27 cellular contexts compared by ENCODE assay signal in the genomic region with DNA sequence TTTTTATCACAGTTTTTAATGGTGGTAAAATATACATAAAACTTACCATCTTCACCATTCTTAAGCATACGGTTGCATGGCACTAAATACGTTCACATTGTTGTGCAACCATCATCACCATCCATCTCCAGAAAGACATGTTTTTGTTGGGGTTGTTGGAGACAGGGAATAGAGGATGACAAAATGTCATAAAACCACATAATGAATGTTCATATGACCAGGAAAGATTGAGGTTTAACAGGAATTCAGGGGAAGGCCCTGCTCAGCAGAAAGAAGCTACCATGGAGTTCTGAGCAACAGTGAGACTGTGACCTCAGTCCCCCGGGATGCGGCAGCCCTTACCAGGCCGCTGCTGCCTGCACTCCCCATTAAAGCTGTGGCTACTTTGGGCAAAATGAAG.
DNase-seq lines count a peak whose midpoint lies in the region; ATAC-seq, FAIRE-seq and TF ChIP-seq lines count a peak whose summit lies in the region.
"Had no signal": no experiment of that assay in that cellular context is flagged by ENCODE, and none has a peak within 500 bp of the region (broad histone marks: within the 10 kb centered on the region; RNA-seq: fewer than 3 reads in every experiment).

No MANE protein-coding gene starts in this region.

- no peak overlapping the region for H2AK9ac ChIP-seq in IMR-90 (replicated peaks; ENCODE audit: low read depth, low read length, poor library complexity)

- H3K14ac ChIP-seq in IMR-90 (replicated peaks; ENCODE audit: low read depth, low read length): no peak overlapping the region

- H2BK15ac ChIP-seq in IMR-90 (ENCODE audit: low read depth, low read length): no peak overlapping the region

- H3K27ac ChIP-seq in IMR-90 (ENCODE audit: insufficient read depth, low read length): no peak overlapping the region
- no peak overlapping the region for H3K27ac ChIP-seq in mammary epithelial cell (ENCODE audit: insufficient read depth, low read depth, low read length)
- H3K27ac ChIP-seq in osteoblast (ENCODE audit: low read depth, low read length): no peak overlapping the region
- H3K27ac ChIP-seq: body of pancreas, right lobe of liver, vagina, VCaP had no signal

- no peaks in the 10 kb centered on the region for H3K79me1 ChIP-seq in IMR-90 (ENCODE audit: low read depth in 1 of 2, low read length in 2 of 2)

- no peak overlapping the region for H2AK5ac ChIP-seq in IMR-90 (ENCODE audit: low read depth, low read length)

- H2BK20ac ChIP-seq in IMR-90 (ENCODE audit: low read depth, low read length): no peak overlapping the region

- H3K9me3 ChIP-seq in IMR-90 (ENCODE audit: control insufficient read depth, insufficient read depth, low read length): no peaks in the 10 kb centered on the region
- H3K9me3 ChIP-seq in mammary epithelial cell (replicated peaks; ENCODE audit: insufficient read depth, low read length): no peaks in the 10 kb centered on the region
- no peaks in the 10 kb centered on the region for H3K9me3 ChIP-seq in osteoblast (ENCODE audit: low read depth, low read length)
- H3K9me3 ChIP-seq: body of pancreas, right lobe of liver, vagina had no signal

- H3K4me2 ChIP-seq in IMR-90 (ENCODE audit: low read depth, low read length) (no peak overlapping the region), mammary epithelial cell (ENCODE audit: insufficient read depth, low read depth, low read length) (no peak overlapping the region), osteoblast (ENCODE audit: insufficient read depth, low read length) (peak overlapping the region; percentile 9)

- peak; percentile 70 for DNase-seq in AG20443 (ENCODE audit: low spot score)
- no peak for DNase-seq in IMR-90
- DNase-seq in mammary epithelial cell: peak; percentile 35
- no peak for DNase-seq in osteoblast (ENCODE audit: insufficient read length, low spot score, missing footprints)
- no peak for DNase-seq in NCI-H1092 treated with DMSO at 0.1 percent for 48 hours (lab: John Stamatoyannopoulos, UW)
- DNase-seq in mesenteric fat pad (ENCODE audit: low spot score): no peak
- no peak for DNase-seq in left ventricle myocardium superior
- DNase-seq in frontal cortex (ENCODE audit: low spot score in 2 of 2): no peak
- DNase-seq: activated CD4-positive, alpha-beta T cell treated with anti-CD3 and anti-CD28 coated beads for 48 hours; activated gamma-delta T cell; body of pancreas; C1 segment of cervical spinal cord; COR-L47; DMS53; GF-D8; head of caudate nucleus; HFFc6; kidney; NCI-H1105 treated with DMSO at 0.1 percent for 48 hours; NCI-H1930; NCI-H524 treated with DMSO at 0.1 percent for 48 hours; right lobe of liver; SHP77 treated with DMSO at 0.1 percent for 48 hours; stimulated activated CD4-positive, alpha-beta T cell treated with anti-CD3 and anti-CD28 coated beads, Interleukin-12 subunit alpha, Interleukin-12 subunit beta, amount 100 ng/mL, for 4 hours; stimulated activated CD4-positive, alpha-beta T cell treated with anti-CD3 and anti-CD28 coated beads, Interleukin-4, amount 100 ng/mL, for 1 hour had no signal

- H3K27me3 ChIP-seq in IMR-90 (ENCODE audit: control insufficient read depth, insufficient read depth, low read length) (no peaks in the 10 kb centered on the region), mammary epithelial cell (ENCODE audit: insufficient read depth, low read length) (no peaks in the 10 kb centered on the region), osteoblast (ENCODE audit: insufficient read depth, low read length) (peaks cover 4% of the 10 kb centered on the region)
- H3K27me3 ChIP-seq: body of pancreas, right lobe of liver, vagina had no signal

- no peak overlapping the region for H4K5ac ChIP-seq in IMR-90 (ENCODE audit: low read depth, low read length)

- no peak overlapping the region for H2BK5ac ChIP-seq in IMR-90 (ENCODE audit: low read depth, low read length, poor library complexity, severe bottlenecking)

- no peak overlapping the region for H2BK120ac ChIP-seq in IMR-90 (ENCODE audit: low read depth, low read length)

- H4K20me1 ChIP-seq in IMR-90 (ENCODE audit: insufficient read depth, low read length) (no peaks in the 10 kb centered on the region), mammary epithelial cell (ENCODE audit: insufficient read depth, low read length) (no peaks in the 10 kb centered on the region), osteoblast (ENCODE audit: insufficient read depth, low read length) (no peaks in the 10 kb centered on the region)

- H3K4ac ChIP-seq in IMR-90 (ENCODE audit: low read depth, low read length): no peak overlapping the region

- H3K79me2 ChIP-seq in mammary epithelial cell (ENCODE audit: insufficient read depth, low read length) (no peaks in the 10 kb centered on the region), osteoblast (ENCODE audit: insufficient read depth, low read length) (no peaks in the 10 kb centered on the region)

- no peak overlapping the region for H3K4me3 ChIP-seq in IMR-90 (ENCODE audit: insufficient read depth, low read depth, low read length)
- H3K4me3 ChIP-seq in mammary epithelial cell (replicated peaks in 1 of 3; ENCODE audit: insufficient read depth in 1 of 3, low read depth in 2 of 3, low read length in 3 of 3): no peak overlapping the region
- H3K4me3 ChIP-seq in osteoblast (ENCODE audit: insufficient read depth, low read length): no peak overlapping the region
- H3K4me3 ChIP-seq: body of pancreas, right lobe of liver, vagina had no signal

- no peak for TF ChIP-seq CTCF in IMR-90 (conservative IDR thresholded peaks at IDR 0.05; ENCODE audit: low read depth, low read length)
- TF ChIP-seq CTCF in mammary epithelial cell (conservative IDR thresholded peaks at IDR 0.05 in 1 of 2, IDR thresholded peaks at IDR 0.05 in 1 of 2; ENCODE audit: extremely low read depth in 1 of 2, insufficient read depth in 1 of 2, low read depth in 1 of 2, low read length in 2 of 2): no peak
- no peak for TF ChIP-seq CTCF in osteoblast (IDR thresholded peaks at IDR 0.05; ENCODE audit: extremely low read depth, low read depth, low read length)

- no peak for TF ChIP-seq RAD21 in IMR-90 (IDR thresholded peaks at IDR 0.05; ENCODE audit: low read length)

- no peak for FAIRE-seq in frontal cortex (lab: Jason Lieb, UNC)
- FAIRE-seq: kidney had no signal

- in situ Hi-C loops in IMR-90 (cut with MboI; ENCODE audit: low sequenced_read_pairs) (loop anchor here (5.0 kb wide), 2 partner anchors 177 to 437 kb away; no protein-coding TSS in a partner anchor), mammary epithelial cell (cut with MboI; ENCODE audit: low sequenced_read_pairs in 2 of 2) (loop anchor here (5.0 to 25.0 kb wide), 3 partner anchors 177 to 447 kb away; no protein-coding TSS in a partner anchor)

- WGBS in IMR-90 (ENCODE audit: extremely low coverage in 2 of 2, insufficient read length in 1 of 2), 2 experiments: 93% methylated on average over 2 of the region's 5 CpGs; no CpG with 5 or more reads in 1 of the 2 experiments
- WGBS in mammary epithelial cell (ENCODE audit: low coverage, missing lambda C conversion rate): 83% methylated on average over 5 of the region's 5 CpGs

- no peak overlapping the region for H4K8ac ChIP-seq in IMR-90 (ENCODE audit: low read depth in 2 of 2, low read length in 2 of 2)

- H3K36me3 ChIP-seq in IMR-90 (ENCODE audit: control insufficient read depth, insufficient read depth, low read length) (no peaks in the 10 kb centered on the region), mammary epithelial cell (ENCODE audit: insufficient read depth, low read length) (no peaks in the 10 kb centered on the region), osteoblast (ENCODE audit: insufficient read depth, low read length) (no peaks in the 10 kb centered on the region)
- H3K36me3 ChIP-seq: right lobe of liver, vagina had no signal

- POLR2A ChIA-PET in IMR-90 (lab: Charles Lee; ENCODE audit: unreplicated experiment): no interaction called here

- H3K18ac ChIP-seq in IMR-90 (ENCODE audit: low read depth, low read length): no peak overlapping the region

- intact Hi-C loops in IMR-90 (cut with micrococcal nuclease): loop anchor here (10.0 kb wide), 1 partner anchor 325 kb away; a partner anchor contains a TSS
- intact Hi-C loops in mammary epithelial cell (cut with micrococcal nuclease): no loop called here
- intact Hi-C loops in left ventricle myocardium superior (cut with micrococcal nuclease): no loop called here

- H2AFZ ChIP-seq in IMR-90 (replicated peaks; ENCODE audit: low read length, poor library complexity) (no peak overlapping the region), mammary epithelial cell (ENCODE audit: low read depth, low read length) (no peak overlapping the region), osteoblast (ENCODE audit: low read length) (no peak overlapping the region)

- no peak overlapping the region for H3K9ac ChIP-seq in IMR-90 (ENCODE audit: low read depth, low read length)
- no peak overlapping the region for H3K9ac ChIP-seq in mammary epithelial cell (ENCODE audit: insufficient read depth, low read length)

- dilution Hi-C loops in IMR-90 (cut with HindIII; ENCODE audit: low sequenced_read_pairs, unreplicated experiment): no loop called here
- dilution Hi-C loops in mammary epithelial cell (cut with HindIII; ENCODE audit: low sequenced_read_pairs): loop anchor here (25.0 kb wide), 1 partner anchor 172 kb away; no protein-coding TSS in a partner anchor

- H4K91ac ChIP-seq in IMR-90 (ENCODE audit: insufficient read depth, low read depth, low read length): no peak overlapping the region

- H3K56ac ChIP-seq in IMR-90 (ENCODE audit: extremely low read depth, insufficient read depth, low read length): no peak overlapping the region

- H3K4me1 ChIP-seq in IMR-90 (ENCODE audit: control insufficient read depth, insufficient read depth, low read length): peaks cover 4% of the 10 kb centered on the region; the same call in 1 of the 2 replicates
- H3K4me1 ChIP-seq in mammary epithelial cell (ENCODE audit: insufficient read depth, low read length): peaks cover 23% of the 10 kb centered on the region
- H3K4me1 ChIP-seq in osteoblast (ENCODE audit: insufficient read depth, low read length): peaks cover 37% of the 10 kb centered on the region

- no peak for TF ChIP-seq POLR2A in IMR-90 (IDR thresholded peaks at IDR 0.05; ENCODE audit: low read depth, low read length)

- CTCF ChIA-PET in IMR-90 (lab: Yijun Ruan, JAX): no interaction called here
- CTCF ChIA-PET in mammary epithelial cell (lab: Charles Lee; ENCODE audit: low non-redundant PET): no interaction called here

- BruUV-seq in IMR-90 (replicated peaks; lab: Mats Ljungman, UMichigan) (no TSS peak), mammary epithelial cell (replicated peaks; lab: Mats Ljungman, UMichigan) (no TSS peak)

- no peak for ATAC-seq in IMR-90 (ENCODE audit: low read depth)
- ATAC-seq in left ventricle myocardium superior: no peak
- ATAC-seq: body of pancreas, right lobe of liver had no signal

- H3K9me1 ChIP-seq in IMR-90 (ENCODE audit: insufficient read depth, low read length): no peaks in the 10 kb centered on the region

- no peak overlapping the region for H3K23ac ChIP-seq in IMR-90 (ENCODE audit: low read depth, low read length)

TF ChIP-seq in IMR-90, 13 proteins besides CTCF, POLR2A, EP300 and RAD21:
- TF ChIP-seq SMC3 (IDR thresholded peaks at IDR 0.05; ENCODE audit: low read depth, low read length) (no peak), CEBPB (IDR thresholded peaks at IDR 0.05; ENCODE audit: low read depth, low read length) (peak; percentile 54; the same call in 1 of the 2 replicates)

Comparison
In these comparisons a context has a peak if more than half of its experiments do, and no peak if none do; other contexts are left out.
1. DNase-seq: peak in AG20443 (single experiment) and mammary epithelial cell (single experiment); none in IMR-90 (single experiment), osteoblast (single experiment), NCI-H1092 treated with DMSO at 0.1 percent for 48 hours (single experiment), mesenteric fat pad (single experiment), left ventricle myocardium superior (single experiment) and frontal cortex (0 of 2).